In the genomic region with DNA sequence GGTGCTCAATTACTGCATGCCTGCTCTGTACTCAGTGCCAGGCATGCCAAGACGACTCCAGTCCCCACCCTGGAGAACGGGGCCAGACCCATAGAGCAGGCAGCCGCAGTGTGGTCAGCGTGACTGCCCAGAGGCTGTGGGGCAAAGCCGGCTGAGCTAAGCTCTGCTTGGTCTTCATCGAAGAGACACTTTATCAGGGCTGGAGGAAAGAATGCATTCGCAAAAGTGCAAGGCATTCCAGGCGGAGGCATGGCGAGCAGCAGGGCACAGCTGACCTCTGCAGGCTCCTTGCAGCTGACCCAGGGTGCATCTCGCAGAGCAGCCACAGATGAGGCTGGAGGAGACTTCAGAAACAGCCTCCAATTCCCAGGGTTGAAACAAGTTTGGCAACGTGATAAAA, we compare ENCODE assay signal across 29 cellular contexts.
"Had no signal": no experiment of that assay in that cellular context is flagged by ENCODE, and none has a peak within 500 bp of the region (broad histone marks: within the 10 kb centered on the region; RNA-seq: fewer than 3 reads in every experiment).

No MANE protein-coding gene starts in this region.

- H3K4me3 Mint-ChIP-seq: activated CD4-positive, alpha-beta T cell treated with anti-CD3 and anti-CD28 coated beads, Interleukin-2, amount 10 ng/mL, durations not matched to agents 24 days and 14 days; activated CD8-positive, alpha-beta T cell treated with anti-CD3 and anti-CD28 coated beads, Interleukin-2, amount 10 ng/mL, durations not matched to agents 7 days and 5 days; activated naive CD4-positive, alpha-beta T cell treated with anti-CD3 and anti-CD28 coated beads, Interleukin-2, amount 50 U/mL, for 24 hours; activated naive CD8-positive, alpha-beta T cell treated with anti-CD3 and anti-CD28 coated beads, Interleukin-2, amount 10 ng/mL, durations not matched to agents 7 days and 5 days; activated T-cell treated with anti-CD3 and anti-CD28 coated beads, Interleukin-2, amount 50 U/mL, for 24 hours had no signal

- ATAC-seq: activated CD8-positive, alpha-beta T cell treated with anti-CD3 and anti-CD28 coated beads, Interleukin-2, amount 10 ng/mL, durations not matched to agents 7 days and 5 days; K562; PC-3 had no signal

- H3K9me3 ChIP-seq: ascending aorta, Peyer's patch had no signal

- H3K4me3 ChIP-seq: ascending aorta, K562, Peyer's patch had no signal

- DNase-seq: activated CD4-positive, alpha-beta T cell treated with anti-CD3 and anti-CD28 coated beads, Interleukin-2, amount 10 ng/mL, durations not matched to agents 24 days and 14 days; activated CD4-positive, alpha-beta T cell treated with anti-CD3 and anti-CD28 coated beads, Interleukin-2, amount 50 U/mL, for 48 hours; activated CD8-positive, alpha-beta T cell treated with anti-CD3 and anti-CD28 coated beads, Interleukin-2, amount 10 ng/mL, durations not matched to agents 7 days and 5 days; activated gamma-delta T cell; activated naive CD4-positive, alpha-beta T cell treated with Interleukin-2 at 50 U/mL for 16 hours; activated naive CD8-positive, alpha-beta T cell treated with anti-CD3 and anti-CD28 coated beads, Interleukin-2, amount 10 ng/mL, durations not matched to agents 7 days and 5 days; activated T-cell treated with anti-CD3 and anti-CD28 coated beads, Interleukin-2, amount 50 U/mL, for 24 hours; amygdala; NCI-H1105; NCI-H1417 treated with DMSO at 0.1 percent for 48 hours; NCI-H1694; NCI-H1930; NCI-H2081 treated with DMSO at 0.1 percent for 48 hours; NCI-H345; NCI-H510A; NCI-H526; NCI-H748 treated with DMSO at 0.1 percent for 48 hours; NK-92 treated with Interleukin-12 subunit alpha and Interleukin-12 subunit beta, amount 100 ng/mL, for 24 hours; PC-3; Peyer's patch; RPMI8226; SW 1271; T-helper 1 cell; T1000; WERI-Rb-1 had no signal

- H3K4me1 ChIP-seq: Peyer's patch had no signal

- H3K27me3 Mint-ChIP-seq: activated CD4-positive, alpha-beta T cell treated with anti-CD3 and anti-CD28 coated beads, Interleukin-2, amount 10 ng/mL, durations not matched to agents 24 days and 14 days; activated naive CD4-positive, alpha-beta T cell treated with anti-CD3 and anti-CD28 coated beads, Interleukin-2, amount 50 U/mL, for 24 hours; activated naive CD8-positive, alpha-beta T cell treated with anti-CD3 and anti-CD28 coated beads, Interleukin-2, amount 10 ng/mL, durations not matched to agents 7 days and 5 days; activated T-cell treated with anti-CD3 and anti-CD28 coated beads, Interleukin-2, amount 50 U/mL, for 24 hours had no signal

- FAIRE-seq: K562 had no signal

- H3K27ac Mint-ChIP-seq: activated CD4-positive, alpha-beta T cell treated with anti-CD3 and anti-CD28 coated beads, Interleukin-2, amount 10 ng/mL, durations not matched to agents 24 days and 14 days; activated CD8-positive, alpha-beta T cell treated with anti-CD3 and anti-CD28 coated beads, Interleukin-2, amount 10 ng/mL, durations not matched to agents 7 days and 5 days; activated naive CD4-positive, alpha-beta T cell treated with anti-CD3 and anti-CD28 coated beads, Interleukin-2, amount 50 U/mL, for 24 hours; activated naive CD8-positive, alpha-beta T cell treated with anti-CD3 and anti-CD28 coated beads, Interleukin-2, amount 10 ng/mL, durations not matched to agents 7 days and 5 days; activated T-cell treated with anti-CD3 and anti-CD28 coated beads, Interleukin-2, amount 50 U/mL, for 24 hours; activated T-helper 2 cell treated with anti-CD3 and anti-CD28 coated beads, Interferon-gamma antibody, Interleukin-2, Interleukin-4, amounts not matched to agents 10 μg/mL and 5 μg/mL and 100 μg/mL, durations not matched to agents 14 hours and 24 hours and 36 hours had no signal

- H3K27ac ChIP-seq: ascending aorta, Peyer's patch, WERI-Rb-1 had no signal

- H3K27me3 ChIP-seq: ascending aorta, Peyer's patch had no signal
